ENCODE assay signal across 8 cellular contexts in the genomic region with DNA sequence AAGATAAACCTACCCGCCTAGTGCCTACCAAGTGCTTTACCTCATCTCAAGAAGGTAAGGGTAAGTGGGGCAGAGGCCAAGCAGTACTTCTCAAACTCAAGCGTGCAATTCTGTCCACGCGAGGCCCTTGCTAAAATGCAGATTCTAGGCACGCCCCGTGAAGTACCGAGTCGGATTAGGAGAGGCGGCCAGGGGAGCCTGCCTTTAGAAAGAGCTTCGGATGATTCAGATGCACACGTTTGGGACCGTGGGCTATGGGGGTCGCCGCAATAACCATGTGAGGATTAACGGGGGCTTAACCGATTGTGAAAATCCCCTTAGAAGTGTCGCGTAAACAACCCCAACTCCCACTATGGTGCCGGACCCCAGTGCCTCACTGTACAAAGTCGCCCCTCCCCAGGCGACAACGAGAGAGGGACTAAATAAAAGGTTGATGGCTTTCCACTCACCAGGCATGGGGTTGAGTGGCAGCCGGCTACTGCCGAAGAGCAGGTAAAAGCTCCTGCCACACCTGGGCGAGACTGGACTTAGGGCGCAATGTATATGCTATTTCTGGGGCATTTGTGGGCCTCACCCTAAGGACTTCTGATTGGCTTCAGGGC. TPM values are rescaled to one million over a fixed set of nuclear protein-coding genes. Genes with fewer than 3 reads are reported as not detected.
DNase-seq lines count a peak whose midpoint lies in the region; ATAC-seq and TF ChIP-seq lines count a peak whose summit lies in the region.

No MANE protein-coding gene starts in this region.

- TF ChIP-seq POLR2A in thyroid gland (IDR thresholded peaks at IDR 0.05) = peak; percentile 81 to 95

- WGBS in thyroid gland, 2 donors = 0 to 3% methylated on average over 17 to 23 of the region's 26 CpGs

- H3K4me3 ChIP-seq in RWPE2 (ENCODE audit: severe bottlenecking) = peak overlapping the region; percentile 50
- peak overlapping the region; percentile 60 to 100 (median 88) for H3K4me3 ChIP-seq in dorsolateral prefrontal cortex
- H3K4me3 ChIP-seq in thyroid gland (replicated peaks in 1 of 3) = peak overlapping the region; percentile 42 to 59 (median 56)

- DNase-seq in SKM-1 treated with dmso at 0.1 percent for 144 hours (lab: John Stamatoyannopoulos, UW; ENCODE audit: unreplicated experiment) (peak; percentile 11), SKM-1 (lab: John Stamatoyannopoulos, UW; ENCODE audit: unreplicated experiment) (no peak), RWPE2 (ENCODE audit: low spot score) (no peak), dorsolateral prefrontal cortex (peak in 4 of 10 donors; percentile 35 to 47 (median 44)), midbrain (lab: John Stamatoyannopoulos, UW) (peak; percentile 53), thyroid gland (peak; percentile 61 to 66), superior temporal gyrus (ENCODE audit: extremely low spot score) (no peak)

- H3K36me3 ChIP-seq in RWPE2 (ENCODE audit: low read depth) (peaks cover 9% of the 10 kb centered on the region; the same call in 1 of the 2 replicates), thyroid gland (no peaks in the 10 kb centered on the region)

- ATAC-seq in RWPE2 (ENCODE audit: low read depth) (no peak), HG02885 (IDR thresholded peaks at IDR 0.05; ENCODE audit: poor library complexity, unreplicated experiment) (no peak)

- H3K27me3 ChIP-seq in RWPE2 (ENCODE audit: insufficient read depth, poor library complexity, severe bottlenecking) (no peaks in the 10 kb centered on the region), dorsolateral prefrontal cortex (no peaks in the 10 kb centered on the region), thyroid gland (no peaks in the 10 kb centered on the region)

- peaks cover 8% of the 10 kb centered on the region for H3K4me1 ChIP-seq in RWPE2 (ENCODE audit: insufficient read depth, poor library complexity, severe bottlenecking)
- peaks cover 24 to 47% of the 10 kb centered on the region in 2 donors for H3K4me1 ChIP-seq in thyroid gland

- H3K9me3 ChIP-seq in RWPE2 (ENCODE audit: severe bottlenecking) = no peaks in the 10 kb centered on the region
- no peaks in the 10 kb centered on the region for H3K9me3 ChIP-seq in thyroid gland

- intact Hi-C loops in dorsolateral prefrontal cortex (cut with DNase I) = loop anchor here (2.0 to 10.0 kb wide), 4 partner anchors 47 to 251 kb away; partner anchors contain the start of genes CDK5RAP3 (in 2 of the 2), KPNB1 (in 1 of the 2) and PNPO (in 1 of the 2)
- intact Hi-C loops in thyroid gland (cut with DNase I) = loop anchor here (5.0 to 10.0 kb wide), 2 partner anchors 47 to 201 kb away; partner anchors contain the start of genes PNPO and TBKBP1

- H3K27ac ChIP-seq in RWPE2 (ENCODE audit: poor library complexity, severe bottlenecking) (peak overlapping the region; percentile 72), dorsolateral prefrontal cortex (peak overlapping the region; percentile 49 to 100 (median 90)), thyroid gland (peak overlapping the region; percentile 89 to 95 (median 91))

- no peak for TF ChIP-seq CTCF in RWPE2 (IDR thresholded peaks at IDR 0.05; ENCODE audit: poor library complexity, severe bottlenecking)
- TF ChIP-seq CTCF in dorsolateral prefrontal cortex (IDR thresholded peaks at IDR 0.05 in 54 of 56, conservative IDR thresholded peaks at IDR 0.05 in 2 of 56; ENCODE audit: low read depth in 1 of 56, partially characterized antibody in 56 of 56) = peak in 4 of 56 donors; percentile 7 to 16 (median 12)
- TF ChIP-seq CTCF in thyroid gland (IDR thresholded peaks at IDR 0.05) = no peak

RNA-seq across cellular contexts. Expression of gene SP2, which starts 0.7 kb away (rescaled TPM):
- total RNA-seq in dorsolateral prefrontal cortex (10 to 100 TPM; 11.5 to 27.4 (median 17.6) TPM), thyroid gland (10 to 100 TPM in 3 of 4 donors, 1 to 10 TPM in 1; 7.1 to 14.1 (median 12.3) TPM)

RNA-seq across cellular contexts. Expression of gene SP6, which starts 44.4 kb away (rescaled TPM):
- under 1 TPM in 85 of 120 experiments, not detected in 35; 0.10 to 0.62 (median 0.24) TPM for total RNA-seq in dorsolateral prefrontal cortex
- 1 to 10 TPM in 1 of 4 donors, under 1 TPM in 3; 0.56 to 5.9 (median 0.96) TPM for total RNA-seq in thyroid gland

RNA-seq across cellular contexts. Expression of gene PNPO, which starts 46.0 kb away (rescaled TPM):
- 10 to 100 TPM; 30.2 to 62.6 (median 43.4) TPM for total RNA-seq in dorsolateral prefrontal cortex
- total RNA-seq in thyroid gland = 100 to 1,000 TPM in 1 of 4 donors, 10 to 100 TPM in 3; 47.3 to 103 (median 78.9) TPM

RNA-seq across cellular contexts. Expression of gene SCRN2, which starts 54.3 kb away (rescaled TPM):
- total RNA-seq in dorsolateral prefrontal cortex (10 to 100 TPM; 18.1 to 42.2 (median 27.6) TPM), thyroid gland (10 to 100 TPM; 37.0 to 71.5 (median 49.1) TPM)

Comparison
In these comparisons a context has a peak if more than half of its experiments do, and no peak if none do; other contexts are left out.
1. DNase-seq: peak in SKM-1 treated with dmso at 0.1 percent for 144 hours (single experiment), midbrain (single experiment) and thyroid gland (2 of 2); none in SKM-1 (single experiment), RWPE2 (single experiment) and superior temporal gyrus (single experiment).
2. Peak in every context shown above with its lines, with median percentiles within 50 percentile points of each other: H3K27ac ChIP-seq and H3K4me3 ChIP-seq.